Comparison of ENCODE assay signal across 8 cellular contexts in the genomic region with DNA sequence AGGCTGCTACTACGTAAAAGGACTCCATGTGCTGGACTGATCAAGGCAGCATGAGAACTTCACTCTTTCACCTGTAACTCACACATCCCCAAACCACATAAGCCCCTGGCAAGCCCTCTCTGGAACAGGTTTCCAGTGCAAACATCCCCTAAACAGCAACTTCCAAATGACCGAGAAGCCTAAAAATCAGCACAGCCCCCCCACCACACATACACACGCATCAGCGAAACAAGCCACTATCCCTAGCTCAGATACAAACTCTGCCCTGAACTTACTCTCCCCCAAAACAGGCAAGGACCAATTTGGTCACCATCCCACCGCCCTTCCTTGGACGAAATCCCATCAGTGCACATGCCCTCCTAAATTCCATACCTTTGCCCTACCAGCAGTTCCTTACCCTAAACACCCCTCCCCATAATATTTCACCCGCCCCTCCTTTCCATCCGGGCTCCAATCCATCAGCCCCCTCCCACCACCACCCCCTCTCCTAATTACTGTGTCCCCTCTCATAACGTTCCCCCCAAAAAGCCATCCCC. TPM values are rescaled to one million over a fixed set of nuclear protein-coding genes. Genes with fewer than 3 reads are reported as not detected.
A peak's percentile ranks its signal among the peaks of the same experiment; 100 is the strongest.
DNase-seq lines count a peak whose midpoint lies in the region; ATAC-seq and TF ChIP-seq lines count a peak whose summit lies in the region.

No MANE protein-coding gene starts in this region.

- peak overlapping the region; percentile 94 for H3K27ac Mint-ChIP-seq in activated naive CD4-positive, alpha-beta T cell treated with anti-CD3 and anti-CD28 coated beads, Interleukin-2, amount 10 ng/mL, durations not matched to agents 7 days and 5 days

- no peak for TF ChIP-seq CTCF in heart right ventricle (IDR thresholded peaks at IDR 0.05)

- H3K4me3 ChIP-seq in heart right ventricle, result peak overlapping the region; percentile 74 to 91 (median 78)
- H3K4me3 ChIP-seq in iPS-15b (ENCODE audit: low read depth, low read length), result peak overlapping the region; percentile 97

- ATAC-seq in heart right ventricle (no peak), left ventricle myocardium superior (no peak), GM18498 (IDR thresholded peaks at IDR 0.05; ENCODE audit: unreplicated experiment) (no peak), HG02970 (IDR thresholded peaks at IDR 0.05; ENCODE audit: low FRiP score, unreplicated experiment) (no peak)

- H3K27ac ChIP-seq in heart right ventricle, result peak overlapping the region; percentile 87 to 96 (median 94)

- H3K27me3 Mint-ChIP-seq in activated naive CD4-positive, alpha-beta T cell treated with anti-CD3 and anti-CD28 coated beads, Interleukin-2, amount 10 ng/mL, durations not matched to agents 7 days and 5 days, result no peaks in the 10 kb centered on the region

- peaks cover 55% of the 10 kb centered on the region for H3K4me1 Mint-ChIP-seq in activated naive CD4-positive, alpha-beta T cell treated with anti-CD3 and anti-CD28 coated beads, Interleukin-2, amount 10 ng/mL, durations not matched to agents 7 days and 5 days

- DNase-seq in heart right ventricle (no peak), left ventricle myocardium superior (no peak), NCI-H187 treated with DMSO at 0.1 percent for 48 hours (lab: John Stamatoyannopoulos, UW) (no peak)
- peak; percentile 40 for DNase-seq in activated naive CD4-positive, alpha-beta T cell treated with anti-CD3 and anti-CD28 coated beads, Interleukin-2, amount 10 ng/mL, durations not matched to agents 7 days and 5 days
- DNase-seq in stimulated activated CD8-positive, alpha-beta memory T cell treated with anti-CD3 and anti-CD28 coated beads, Interleukin-4, amount 100 ng/mL, for 48 hours, result peak; percentile 40

- H3K9ac ChIP-seq in iPS-15b (ENCODE audit: low read depth, low read length), result peak overlapping the region; percentile 95

- WGBS in heart right ventricle, 2 donors, result 2 to 5% methylated on average over 9 of the region's 9 CpGs

- H3K4me3 Mint-ChIP-seq in activated naive CD4-positive, alpha-beta T cell treated with anti-CD3 and anti-CD28 coated beads, Interleukin-2, amount 10 ng/mL, durations not matched to agents 7 days and 5 days, result peak overlapping the region; percentile 88

- CTCF ChIA-PET in activated naive CD4-positive, alpha-beta T cell treated with anti-CD3 and anti-CD28 coated beads, Interleukin-2, amount 10 ng/mL, durations not matched to agents 7 days and 5 days (lab: Charles Lee), result interaction anchor here (0.9 to 1.5 kb wide), 2 partner anchors 18 to 22 kb away, joined by 3 to 5 read pairs; no protein-coding TSS in a partner anchor

- H3K36me3 Mint-ChIP-seq in activated naive CD4-positive, alpha-beta T cell treated with anti-CD3 and anti-CD28 coated beads, Interleukin-2, amount 10 ng/mL, durations not matched to agents 7 days and 5 days, result peaks cover 25% of the 10 kb centered on the region

- no peaks in the 10 kb centered on the region for H3K9me3 Mint-ChIP-seq in activated naive CD4-positive, alpha-beta T cell treated with anti-CD3 and anti-CD28 coated beads, Interleukin-2, amount 10 ng/mL, durations not matched to agents 7 days and 5 days

- no peaks in the 10 kb centered on the region for H3K9me3 ChIP-seq in heart right ventricle
- no peaks in the 10 kb centered on the region for H3K9me3 ChIP-seq in iPS-15b (ENCODE audit: control insufficient read depth, insufficient read depth, low read length)

- intact Hi-C loops in heart right ventricle (cut with DNase I), result loop anchor here in 2 of 10 donors (2.0 to 5.0 kb wide), 2 partner anchors 45 to 57 kb away; a partner anchor contains a TSS
- intact Hi-C loops in left ventricle myocardium superior (cut with micrococcal nuclease), result loop anchor here (10.0 kb wide), 1 partner anchor 59 kb away; a partner anchor contains a TSS

- H3K4me1 ChIP-seq in heart right ventricle (peaks cover 4 to 51% (median 30%) of the 10 kb centered on the region in 9 donors), iPS-15b (ENCODE audit: control insufficient read depth, insufficient read depth, low read length) (peaks cover 5% of the 10 kb centered on the region)

- H3K36me3 ChIP-seq in heart right ventricle (peaks cover 0 to 41% (median 5%) of the 10 kb centered on the region in 9 donors), iPS-15b (ENCODE audit: control insufficient read depth, insufficient read depth, low read length) (peaks cover 22% of the 10 kb centered on the region)

- no peaks in the 10 kb centered on the region for H3K27me3 ChIP-seq in heart right ventricle
- H3K27me3 ChIP-seq in iPS-15b (ENCODE audit: control insufficient read depth, insufficient read depth, low read length), result no peaks in the 10 kb centered on the region

RNA-seq across cellular contexts. Expression of a gene that starts 0.7 kb away (rescaled TPM):
- total RNA-seq in heart right ventricle, result 10 to 100 TPM; 37.9 to 60.7 (median 43.8) TPM
- 10 to 100 TPM; 25.2 to 41.7 TPM for polyA plus RNA-seq in heart right ventricle
- 58.2 TPM for total RNA-seq in left ventricle myocardium superior

RNA-seq across cellular contexts. Expression of a gene that starts 4.8 kb away (rescaled TPM):
- total RNA-seq in heart right ventricle (10 to 100 TPM; 28.9 to 47.3 (median 32.9) TPM), left ventricle myocardium superior (26.3 TPM)
- 100 to 1,000 TPM in 1 of 2 donors, 10 to 100 TPM in 1; 78.0 to 114 TPM for polyA plus RNA-seq in heart right ventricle

RNA-seq across cellular contexts. Expression of a gene that starts 51.0 kb away (rescaled TPM):
- total RNA-seq in heart right ventricle, result 10 to 100 TPM; 15.6 to 22.1 (median 17.9) TPM
- polyA plus RNA-seq in heart right ventricle, result 10 to 100 TPM; 15.7 to 26.4 TPM
- total RNA-seq in left ventricle myocardium superior, result 20.7 TPM

RNA-seq across cellular contexts. Expression of a gene that starts 57.7 kb away (rescaled TPM):
- total RNA-seq in heart right ventricle, result 10 to 100 TPM; 55.2 to 85.4 (median 68.3) TPM
- polyA plus RNA-seq in heart right ventricle, result 10 to 100 TPM; 56.3 to 63.7 TPM
- total RNA-seq in left ventricle myocardium superior, result 81.4 TPM

Comparison
In these comparisons a context has a peak if more than half of its experiments do, and no peak if none do; other contexts are left out.
1. DNase-seq: peak in activated naive CD4-positive, alpha-beta T cell treated with anti-CD3 and anti-CD28 coated beads, Interleukin-2, amount 10 ng/mL, durations not matched to agents 7 days and 5 days (single experiment) and stimulated activated CD8-positive, alpha-beta memory T cell treated with anti-CD3 and anti-CD28 coated beads, Interleukin-4, amount 100 ng/mL, for 48 hours (single experiment); none in heart right ventricle (0 of 2), left ventricle myocardium superior (single experiment) and NCI-H187 treated with DMSO at 0.1 percent for 48 hours (single experiment).